Comparison of ENCODE assay signal across 8 cellular contexts in the genomic region with DNA sequence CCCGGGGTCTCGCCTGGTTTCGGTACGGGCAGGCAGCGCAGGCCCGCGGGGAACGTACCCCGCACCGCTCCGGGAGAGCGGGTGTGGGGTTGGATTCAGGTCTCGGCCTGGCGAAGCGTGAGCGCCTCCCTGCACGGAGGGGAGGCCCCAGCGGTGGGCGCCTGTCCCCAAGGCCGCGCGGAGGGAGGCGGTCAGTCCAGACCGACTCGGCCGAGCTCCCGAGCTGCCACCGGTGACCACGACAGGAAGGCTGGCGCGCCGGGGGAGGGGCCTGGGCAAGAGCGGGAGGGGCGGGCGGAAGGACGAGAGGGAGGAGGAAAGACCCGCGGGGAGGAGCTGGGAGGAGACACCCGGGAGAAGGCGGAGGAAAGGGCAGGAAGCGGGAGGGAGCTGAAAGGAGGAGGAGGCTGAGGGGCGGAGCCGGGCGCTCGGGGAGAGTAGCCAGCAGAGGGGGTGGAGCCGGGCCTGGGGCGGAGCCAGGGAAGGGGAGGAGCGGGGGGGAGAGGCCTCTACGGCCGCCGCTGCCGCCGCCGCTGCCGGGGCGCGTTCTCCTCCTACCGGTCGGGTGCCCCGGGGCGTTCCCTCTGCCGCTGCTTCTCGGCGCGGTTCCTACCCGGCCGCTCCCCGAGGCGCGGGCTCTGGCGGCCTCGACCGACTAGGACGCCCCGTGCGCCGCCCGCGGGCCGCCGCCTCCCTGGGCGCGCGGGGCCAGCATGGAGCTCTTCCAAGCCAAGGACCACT. TPM values are rescaled to one million over a fixed set of nuclear protein-coding genes. Genes with fewer than 3 reads are reported as not detected.
DNase-seq lines count a peak whose midpoint lies in the region; ATAC-seq, FAIRE-seq and TF ChIP-seq lines count a peak whose summit lies in the region.

A gene with protein sequence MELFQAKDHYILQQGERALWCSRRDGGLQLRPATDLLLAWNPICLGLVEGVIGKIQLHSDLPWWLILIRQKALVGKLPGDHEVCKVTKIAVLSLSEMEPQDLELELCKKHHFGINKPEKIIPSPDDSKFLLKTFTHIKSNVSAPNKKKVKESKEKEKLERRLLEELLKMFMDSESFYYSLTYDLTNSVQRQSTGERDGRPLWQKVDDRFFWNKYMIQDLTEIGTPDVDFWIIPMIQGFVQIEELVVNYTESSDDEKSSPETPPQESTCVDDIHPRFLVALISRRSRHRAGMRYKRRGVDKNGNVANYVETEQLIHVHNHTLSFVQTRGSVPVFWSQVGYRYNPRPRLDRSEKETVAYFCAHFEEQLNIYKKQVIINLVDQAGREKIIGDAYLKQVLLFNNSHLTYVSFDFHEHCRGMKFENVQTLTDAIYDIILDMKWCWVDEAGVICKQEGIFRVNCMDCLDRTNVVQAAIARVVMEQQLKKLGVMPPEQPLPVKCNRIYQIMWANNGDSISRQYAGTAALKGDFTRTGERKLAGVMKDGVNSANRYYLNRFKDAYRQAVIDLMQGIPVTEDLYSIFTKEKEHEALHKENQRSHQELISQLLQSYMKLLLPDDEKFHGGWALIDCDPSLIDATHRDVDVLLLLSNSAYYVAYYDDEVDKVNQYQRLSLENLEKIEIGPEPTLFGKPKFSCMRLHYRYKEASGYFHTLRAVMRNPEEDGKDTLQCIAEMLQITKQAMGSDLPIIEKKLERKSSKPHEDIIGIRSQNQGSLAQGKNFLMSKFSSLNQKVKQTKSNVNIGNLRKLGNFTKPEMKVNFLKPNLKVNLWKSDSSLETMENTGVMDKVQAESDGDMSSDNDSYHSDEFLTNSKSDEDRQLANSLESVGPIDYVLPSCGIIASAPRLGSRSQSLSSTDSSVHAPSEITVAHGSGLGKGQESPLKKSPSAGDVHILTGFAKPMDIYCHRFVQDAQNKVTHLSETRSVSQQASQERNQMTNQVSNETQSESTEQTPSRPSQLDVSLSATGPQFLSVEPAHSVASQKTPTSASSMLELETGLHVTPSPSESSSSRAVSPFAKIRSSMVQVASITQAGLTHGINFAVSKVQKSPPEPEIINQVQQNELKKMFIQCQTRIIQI (plus strand): TSS at position 501 of the 741 bp plus-strand sequence. CDS start 213 bp downstream, at position 714.

- FAIRE-seq in pancreas (lab: Jason Lieb, UNC) = peak; percentile 20

- peaks cover under 1% of the 10 kb centered on the region for H3K9me3 Mint-ChIP-seq in activated naive CD8-positive, alpha-beta T cell treated with anti-CD3 and anti-CD28 coated beads, Interleukin-2, amount 10 ng/mL, durations not matched to agents 7 days and 5 days

- H3K4me1 ChIP-seq in pancreas (peaks cover 0 to 6% (median 3%) of the 10 kb centered on the region in 3 donors), tibial artery (peaks cover 0 to 37% (median 17%) of the 10 kb centered on the region in 4 donors)

- peak within 1 kb of the TSS; percentile 76 to 91 (median 84) for H3K4me3 ChIP-seq in pancreas
- peak within 1 kb of the TSS; percentile 77 to 88 for H3K4me3 ChIP-seq in tibial artery

- DNase-seq in GM10266 (ENCODE audit: extremely low spot score) (peak; percentile 100), NCI-H1105 (lab: John Stamatoyannopoulos, UW) (peak; percentile 83), SKM-1 treated with dmso at 0.1 percent for 144 hours (lab: John Stamatoyannopoulos, UW; ENCODE audit: unreplicated experiment) (peak; percentile 98), Right ventricle myocardium inferior (ENCODE audit: missing footprints) (peak; percentile 99), pancreas (peak; percentile 99 to 100 (median 100)), tibial artery (peak; percentile 99 to 100)
- peak; percentile 100 for DNase-seq in activated naive CD8-positive, alpha-beta T cell treated with anti-CD3 and anti-CD28 coated beads, Interleukin-2, amount 10 ng/mL, durations not matched to agents 7 days and 5 days

- WGBS in pancreas, 2 donors = 0% methylated on average over 40 to 84 of the region's 84 CpGs

- TF ChIP-seq CTCF in GM10266 (IDR thresholded peaks at IDR 0.05; ENCODE audit: control insufficient read depth, insufficient read depth, low read depth, missing control alignments) (peak; percentile 37), pancreas (IDR thresholded peaks at IDR 0.05) (no peak), tibial artery (IDR thresholded peaks at IDR 0.05) (peak; percentile 28 to 36)

- H3K36me3 Mint-ChIP-seq in activated naive CD8-positive, alpha-beta T cell treated with anti-CD3 and anti-CD28 coated beads, Interleukin-2, amount 10 ng/mL, durations not matched to agents 7 days and 5 days = peaks cover 5% of the 10 kb centered on the region

- intact Hi-C loops in Right ventricle myocardium inferior (cut with DNase I) = loop anchor here (1.0 to 5.0 kb wide), 4 partner anchors 39 to 147 kb away; a partner anchor contains a TSS
- intact Hi-C loops in pancreas (cut with DNase I) = no loop called here
- intact Hi-C loops in tibial artery (cut with DNase I; ENCODE audit: low total_unique reads) = loop anchor here (5.0 kb wide), 1 partner anchor 43 kb away; no protein-coding TSS in a partner anchor

- peak within 1 kb of the TSS; percentile 86 for H3K27ac Mint-ChIP-seq in activated naive CD8-positive, alpha-beta T cell treated with anti-CD3 and anti-CD28 coated beads, Interleukin-2, amount 10 ng/mL, durations not matched to agents 7 days and 5 days

- H3K27ac ChIP-seq in pancreas (peak within 1 kb of the TSS; percentile 82 to 97 (median 92)), tibial artery (peak within 1 kb of the TSS; percentile 87 to 88)

- H3K27me3 Mint-ChIP-seq in activated naive CD8-positive, alpha-beta T cell treated with anti-CD3 and anti-CD28 coated beads, Interleukin-2, amount 10 ng/mL, durations not matched to agents 7 days and 5 days = no peaks in the 10 kb centered on the region

- H3K36me3 ChIP-seq in pancreas (no peaks in the 10 kb centered on the region), tibial artery (no peaks in the 10 kb centered on the region)

- no peaks in the 10 kb centered on the region for H3K9me3 ChIP-seq in pancreas
- H3K9me3 ChIP-seq in tibial artery = no peaks in the 10 kb centered on the region

- peaks cover 33% of the 10 kb centered on the region for H3K4me1 Mint-ChIP-seq in activated naive CD8-positive, alpha-beta T cell treated with anti-CD3 and anti-CD28 coated beads, Interleukin-2, amount 10 ng/mL, durations not matched to agents 7 days and 5 days

- POLR2A ChIA-PET in activated naive CD8-positive, alpha-beta T cell treated with anti-CD3 and anti-CD28 coated beads, Interleukin-2, amount 10 ng/mL, durations not matched to agents 7 days and 5 days (lab: Charles Lee) = interaction anchor here (0.8 to 2.6 kb wide), 17 partner anchors 11 to 518 kb away, joined by 3 to 21 read pairs (median 4); a partner anchor contains a TSS

- H3K27me3 ChIP-seq in pancreas = no peaks in the 10 kb centered on the region
- no peaks in the 10 kb centered on the region for H3K27me3 ChIP-seq in tibial artery

- ATAC-seq in HG02642 (IDR thresholded peaks at IDR 0.05; ENCODE audit: poor library complexity, unreplicated experiment) (peak; percentile 90), Right ventricle myocardium inferior (peak; percentile 100), pancreas (peak; percentile 95 to 99 (median 97))
- ATAC-seq in activated naive CD8-positive, alpha-beta T cell treated with anti-CD3 and anti-CD28 coated beads, Interleukin-2, amount 10 ng/mL, durations not matched to agents 7 days and 5 days (ENCODE audit: low read depth) = peak; percentile 89

- peak within 1 kb of the TSS; percentile 94 for H3K4me3 Mint-ChIP-seq in activated naive CD8-positive, alpha-beta T cell treated with anti-CD3 and anti-CD28 coated beads, Interleukin-2, amount 10 ng/mL, durations not matched to agents 7 days and 5 days

RNA-seq across cellular contexts. Expression of the gene that starts here (rescaled TPM):
- total RNA-seq in activated naive CD8-positive, alpha-beta T cell treated with anti-CD3 and anti-CD28 coated beads, Interleukin-2, amount 10 ng/mL, durations not matched to agents 7 days and 5 days = 10 to 100 TPM; 12.2 to 13.5 TPM
- total RNA-seq in Right ventricle myocardium inferior = 4.0 TPM
- total RNA-seq in pancreas = 1 to 10 TPM; 4.3 to 7.1 (median 4.7) TPM
- 10 to 100 TPM in 1 of 2 donors, 1 to 10 TPM in 1; 4.4 to 13.6 TPM for polyA plus RNA-seq in pancreas

Comparison
In these comparisons a context has a peak if more than half of its experiments do, and no peak if none do; other contexts are left out.
1. Peak in every context shown above with its lines: DNase-seq, ATAC-seq, H3K4me3 ChIP-seq and H3K27ac ChIP-seq.
2. CTCF ChIP-seq: peak in GM10266 (single experiment) and tibial artery (2 of 2); none in pancreas (0 of 4).
3. intact Hi-C loops: an anchor here in Right ventricle myocardium inferior (1.0 to 5.0 kb wide) and tibial artery (5.0 kb wide); none called in pancreas.